Comparison of ENCODE assay signal across 1 cellular context in genomic region chr17:7250655-7251329, GRCh38.
TF ChIP-seq lines count a peak whose summit lies in the region.

No MANE protein-coding gene starts in this region.

TF ChIP-seq in GM12878, 131 proteins besides CTCF, POLR2A, EP300 and RAD21:
- TF ChIP-seq ZNF592 (IDR thresholded peaks at IDR 0.05), result no peak
- TF ChIP-seq POLR2AphosphoS5 (IDR thresholded peaks at IDR 0.05; ENCODE audit: low read length), result peak; percentile 30; the same call in 1 of the 2 replicates
- TF ChIP-seq BCL3 (IDR thresholded peaks at IDR 0.05; ENCODE audit: borderline replicate concordance, insufficient read depth, low read depth, low read length, poor library complexity, severe bottlenecking), result no peak
- TF ChIP-seq NKRF (conservative IDR thresholded peaks at IDR 0.05), result 0 out of 2 replicates have a peak, but pooled peaks have one; percentile 46
- TF ChIP-seq PKNOX1 (IDR thresholded peaks at IDR 0.05), result peak; percentile 19; the same call in 1 of the 2 replicates
- peak; percentile 53; the same call in 1 of the 2 replicates for TF ChIP-seq LARP7 (IDR thresholded peaks at IDR 0.05)
- no peak for TF ChIP-seq SKIL (IDR thresholded peaks at IDR 0.05; ENCODE audit: low read depth, poor library complexity, severe bottlenecking)
- no peak for TF ChIP-seq PBX3 (IDR thresholded peaks at IDR 0.05; ENCODE audit: insufficient replicate concordance, low read depth, low read length)
- TF ChIP-seq IRF5 (IDR thresholded peaks at IDR 0.05; ENCODE audit: borderline replicate concordance), result no peak
- 0 out of 2 replicates have a peak, but pooled peaks have one; percentile 30 for TF ChIP-seq NBN (IDR thresholded peaks at IDR 0.05)
- TF ChIP-seq FOXM1 (IDR thresholded peaks at IDR 0.05; ENCODE audit: low read depth, low read length), result no peak
- no peak for TF ChIP-seq ZNF217 (IDR thresholded peaks at IDR 0.05)
- TF ChIP-seq MEF2B (IDR thresholded peaks at IDR 0.05; ENCODE audit: partially characterized antibody, poor library complexity, severe bottlenecking), result no peak
- TF ChIP-seq KLF5 (IDR thresholded peaks at IDR 0.05; ENCODE audit: partially characterized antibody), result no peak
- TF ChIP-seq NR2C1 (IDR thresholded peaks at IDR 0.05), result 0 out of 2 replicates have a peak, but pooled peaks have one; percentile 11
- peak in 1 of 2 experiments; percentile 21; a peak in 1 of 4 replicates for TF ChIP-seq BHLHE40 (IDR thresholded peaks at IDR 0.05; ENCODE audit: borderline replicate concordance in 1 of 2, low read depth in 2 of 2, low read length in 1 of 2)
- no peak for TF ChIP-seq SMAD1 (IDR thresholded peaks at IDR 0.05; ENCODE audit: low read depth, partially characterized antibody)
